In the genomic region with DNA sequence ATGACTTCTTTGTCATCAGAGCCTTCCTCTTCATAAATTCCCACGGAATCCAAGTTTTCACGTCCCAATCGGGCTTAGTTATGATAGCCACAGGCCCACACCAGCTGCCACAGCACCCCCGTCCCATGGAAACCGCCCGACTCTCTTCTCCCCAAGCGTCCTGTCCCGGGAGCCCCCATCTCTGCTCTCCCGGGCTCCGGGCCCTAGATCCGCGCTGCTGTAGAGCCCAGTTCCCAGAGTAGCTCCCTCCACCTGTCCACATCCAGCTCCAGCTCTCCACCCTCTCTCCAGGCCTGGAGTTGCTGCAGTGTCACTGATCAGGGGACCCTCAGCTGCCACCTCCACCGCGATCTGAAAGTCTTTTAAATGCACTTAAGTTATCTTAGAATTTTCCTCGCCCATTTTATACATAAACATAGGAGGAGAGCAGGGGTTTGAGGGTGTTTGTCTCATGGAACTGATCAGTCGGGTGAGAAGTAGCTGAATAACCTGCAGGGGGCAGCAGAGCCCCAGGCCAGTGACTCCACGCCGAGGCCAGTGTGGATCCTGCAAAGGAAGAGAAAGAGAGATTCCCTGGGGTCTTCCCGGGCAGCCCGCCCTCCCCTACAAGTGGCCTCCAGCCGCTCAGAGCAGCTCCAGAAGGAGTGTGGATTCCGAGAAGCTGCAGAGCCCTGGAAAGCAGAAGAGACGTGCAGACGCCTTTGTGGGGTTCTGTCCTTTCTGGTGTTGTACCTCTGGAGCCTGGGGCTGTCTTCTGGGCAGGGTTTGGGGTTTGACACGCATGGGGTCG, we compare ENCODE assay signal across 8 cellular contexts. TPM values are rescaled to one million over a fixed set of nuclear protein-coding genes. Genes with fewer than 3 reads are reported as not detected.
A peak's percentile ranks its signal among the peaks of the same experiment; 100 is the strongest.
DNase-seq lines count a peak whose midpoint lies in the region; ATAC-seq and TF ChIP-seq lines count a peak whose summit lies in the region.

No MANE protein-coding gene starts in this region.

- peaks cover 2% of the 10 kb centered on the region; the same call in 1 of the 2 replicates for H3K4me1 ChIP-seq in iPS DF 6.9 (ENCODE audit: control insufficient read depth, insufficient read depth, low read length)
- peaks cover 0 to 20% (median 14%) of the 10 kb centered on the region in 4 donors for H3K4me1 ChIP-seq in sigmoid colon

- no CpG with 5 or more reads among the region's 26 CpGs for WGBS in iPS DF 6.9 (ENCODE audit: insufficient coverage, insufficient read length)
- 44 to 59% methylated on average over 26 of the region's 26 CpGs for WGBS in sigmoid colon, 2 donors

- H3K36me3 ChIP-seq in iPS DF 6.9 (ENCODE audit: control insufficient read depth, insufficient read depth, low read length) (no peaks in the 10 kb centered on the region), sigmoid colon (no peaks in the 10 kb centered on the region)

- intact Hi-C loops in sigmoid colon (cut with DNase I) = loop anchor here (1.0 to 10.0 kb wide), 4 partner anchors 25 to 177 kb away; partner anchors contain the start of genes ZNF20 and ZNF433

- no peak for TF ChIP-seq EP300 in sigmoid colon (IDR thresholded peaks at IDR 0.05)

- H3K27me3 ChIP-seq in iPS DF 6.9 (ENCODE audit: control insufficient read depth, insufficient read depth, low read length) (no peaks in the 10 kb centered on the region), sigmoid colon (no peaks in the 10 kb centered on the region)

- no peaks in the 10 kb centered on the region for H3K9me3 ChIP-seq in iPS DF 6.9 (ENCODE audit: control insufficient read depth, insufficient read depth, low read length)
- no peaks in the 10 kb centered on the region for H3K9me3 ChIP-seq in sigmoid colon

- TF ChIP-seq POLR2A in sigmoid colon (IDR thresholded peaks at IDR 0.05) = no peak

- no peak overlapping the region for H3K4me3 ChIP-seq in iPS DF 6.9 (ENCODE audit: low read length)
- H3K4me3 ChIP-seq in sigmoid colon = peak overlapping the region in 1 of 4 donors; percentile 90

- DNase-seq in GF-D8 (lab: John Stamatoyannopoulos, UW) (peak; percentile 14), NAMALWA (ENCODE audit: low spot score) (peak; percentile 83), T1000 (lab: John Stamatoyannopoulos, UW) (peak; percentile 58), astrocyte of the hippocampus (ENCODE audit: low read depth, low spot score) (peak; percentile 70), iPS DF 6.9 (ENCODE audit: low read depth, low spot score) (peak; percentile 61), sigmoid colon (peak; percentile 90)

- H3K27ac ChIP-seq in iPS DF 6.9 (ENCODE audit: low read length) (no peak overlapping the region), sigmoid colon (peak overlapping the region; percentile 90 to 95 (median 93))

- ATAC-seq in GM19328 (IDR thresholded peaks at IDR 0.05; ENCODE audit: unreplicated experiment) (no peak), GM18498 (IDR thresholded peaks at IDR 0.05; ENCODE audit: unreplicated experiment) (no peak)

- peak; percentile 77 to 86 (median 81) for TF ChIP-seq CTCF in sigmoid colon (IDR thresholded peaks at IDR 0.05)

RNA-seq across cellular contexts. Expression of gene ZNF763, which starts 1.1 kb away (rescaled TPM):
- total RNA-seq in sigmoid colon = 10 to 100 TPM in 1 of 4 donors, 1 to 10 TPM in 3; 2.3 to 11.9 (median 3.3) TPM
- polyA plus RNA-seq in sigmoid colon = 1 to 10 TPM; 3.3 to 4.2 (median 3.9) TPM

RNA-seq across cellular contexts. Expression of gene ZNF700, which starts 38.9 kb away (rescaled TPM):
- total RNA-seq in sigmoid colon = 10 to 100 TPM; 13.7 to 19.7 (median 15.0) TPM
- polyA plus RNA-seq in sigmoid colon = 10 to 100 TPM in 1 of 3 donors, 1 to 10 TPM in 2; 4.8 to 12.7 (median 5.8) TPM

Comparison
In these comparisons a context has a peak if more than half of its experiments do, and no peak if none do; other contexts are left out.
1. DNase-seq: peak in every context shown above with its lines; median percentile 90 in sigmoid colon; 83 in NAMALWA; 70 in astrocyte of the hippocampus; 61 in iPS DF 6.9; 58 in T1000; 14 in GF-D8.